In genomic region chr20:31862157-31862470, GRCh38 we compare ENCODE assay signal across 13 cellular contexts. TPM values are rescaled to one million over a fixed set of nuclear protein-coding genes. Genes with fewer than 3 reads are reported as not detected.
DNase-seq lines count a peak whose midpoint lies in the region; ATAC-seq and TF ChIP-seq lines count a peak whose summit lies in the region.
"Had no signal": no experiment of that assay in that cellular context is flagged by ENCODE, and none has a peak within 500 bp of the region (broad histone marks: within the 10 kb centered on the region; RNA-seq: fewer than 3 reads in every experiment).

No MANE protein-coding gene starts in this region.

- POLR2A ChIA-PET in naive thymus-derived CD8-positive, alpha-beta T cell (lab: Charles Lee): interaction anchor here (0.6 kb wide), 1 partner anchor 19 kb away, joined by 3 read pairs; no protein-coding TSS in a partner anchor

- no peak for TF ChIP-seq POLR2A in heart left ventricle (IDR thresholded peaks at IDR 0.05)

- peaks cover 24% of the 10 kb centered on the region for H3K4me1 Mint-ChIP-seq in brain
- peaks cover 5 to 16% (median 14%) of the 10 kb centered on the region in 4 donors for H3K4me1 Mint-ChIP-seq in naive thymus-derived CD8-positive, alpha-beta T cell

- H3K9ac ChIP-seq in BLaER1 treated with 17β-estradiol and CSF1 and Interleukin-3, amounts not matched to agents 10 nM and 100 nM: no peak overlapping the region

- H3K4me1 ChIP-seq in BLaER1 treated with 17β-estradiol and CSF1 and Interleukin-3, amounts not matched to agents 10 nM and 100 nM: peaks cover 10 to 70% (median 57%) of the 10 kb centered on the region in 10 experiments
- H3K4me1 ChIP-seq in heart left ventricle: peaks cover 4 to 22% (median 13%) of the 10 kb centered on the region in 12 donors

- H3K27me3 ChIP-seq in BLaER1 treated with 17β-estradiol and CSF1 and Interleukin-3, amounts not matched to agents 10 nM and 100 nM: peaks cover 0 to 24% (median 0%) of the 10 kb centered on the region in 11 experiments; a peak in 5 of 22 replicates
- H3K27me3 ChIP-seq in H7 (ENCODE audit: control insufficient read depth, insufficient read depth, low read length): peaks cover 7% of the 10 kb centered on the region
- H3K27me3 ChIP-seq in heart left ventricle: peaks cover 0 to 34% (median 2%) of the 10 kb centered on the region in 9 donors
- H3K27me3 ChIP-seq: thyroid gland had no signal

- no peaks in the 10 kb centered on the region for H3K9me3 ChIP-seq in BLaER1 treated with 17β-estradiol and CSF1 and Interleukin-3, amounts not matched to agents 10 nM and 100 nM (replicated peaks in 1 of 11)
- no peaks in the 10 kb centered on the region for H3K9me3 ChIP-seq in heart left ventricle
- H3K9me3 ChIP-seq: MG63, thyroid gland had no signal

- H3K4me3 ChIP-seq in BLaER1 treated with 17β-estradiol and CSF1 and Interleukin-3, amounts not matched to agents 10 nM and 100 nM: peak overlapping the region in 1 of 10 experiments; percentile 60; a peak in 2 of 20 replicates
- H3K4me3 ChIP-seq in H7 (ENCODE audit: insufficient read depth, low read depth, low read length): peak overlapping the region; percentile 80
- no peak overlapping the region for H3K4me3 ChIP-seq in heart left ventricle
- H3K4me3 ChIP-seq: MG63 had no signal

- TF ChIP-seq CTCF in brain (conservative IDR thresholded peaks at IDR 0.05) (no peak), heart left ventricle (IDR thresholded peaks at IDR 0.05) (no peak)

- peaks cover 0 to 6% (median 0%) of the 10 kb centered on the region in 11 experiments; a peak in 3 of 22 replicates for H4K20me1 ChIP-seq in BLaER1 treated with 17β-estradiol and CSF1 and Interleukin-3, amounts not matched to agents 10 nM and 100 nM

- H3K36me3 Mint-ChIP-seq in brain: no peaks in the 10 kb centered on the region
- no peaks in the 10 kb centered on the region for H3K36me3 Mint-ChIP-seq in naive thymus-derived CD8-positive, alpha-beta T cell

- peaks cover 5% of the 10 kb centered on the region for H3K27me3 Mint-ChIP-seq in brain
- peaks cover 0 to 17% (median 7%) of the 10 kb centered on the region in 5 donors for H3K27me3 Mint-ChIP-seq in naive thymus-derived CD8-positive, alpha-beta T cell

- intact Hi-C loops in heart left ventricle (cut with DNase I) (no loop called here), Right ventricle myocardium superior (cut with DNase I) (no loop called here)

- 78 to 93% (median 81%) methylated on average over 5 of the region's 5 CpGs for WGBS in heart left ventricle, 4 donors

- H3K27ac ChIP-seq in BLaER1 treated with 17β-estradiol and CSF1 and Interleukin-3, amounts not matched to agents 10 nM and 100 nM: no peak overlapping the region
- H3K27ac ChIP-seq in heart left ventricle: no peak overlapping the region
- H3K27ac ChIP-seq: cardiac muscle cell, thyroid gland had no signal

- peak overlapping the region; percentile 76 to 85 (median 83) for H3K4me3 Mint-ChIP-seq in brain
- H3K4me3 Mint-ChIP-seq in naive thymus-derived CD8-positive, alpha-beta T cell: peak overlapping the region in 9 of 10 donors; percentile 60 to 83 (median 70)

- H3K9me3 Mint-ChIP-seq in brain: no peaks in the 10 kb centered on the region
- no peaks in the 10 kb centered on the region for H3K9me3 Mint-ChIP-seq in naive thymus-derived CD8-positive, alpha-beta T cell

- no peaks in the 10 kb centered on the region for H3K36me3 ChIP-seq in BLaER1 treated with 17β-estradiol and CSF1 and Interleukin-3, amounts not matched to agents 10 nM and 100 nM
- H3K36me3 ChIP-seq in H7 (replicated peaks; ENCODE audit: control insufficient read depth, insufficient read depth, low read length): no peaks in the 10 kb centered on the region
- H3K36me3 ChIP-seq in heart left ventricle: no peaks in the 10 kb centered on the region
- H3K36me3 ChIP-seq: cardiac muscle cell, MG63, thyroid gland had no signal

- peak overlapping the region in 10 of 11 experiments; percentile 50 to 100 (median 100); a peak in 17 of 22 replicates for H3K4me2 ChIP-seq in BLaER1 treated with 17β-estradiol and CSF1 and Interleukin-3, amounts not matched to agents 10 nM and 100 nM

- H3K27ac Mint-ChIP-seq in brain: peak overlapping the region in 3 of 5 experiments; percentile 35 to 96 (median 90)
- H3K27ac Mint-ChIP-seq in naive thymus-derived CD8-positive, alpha-beta T cell: peak overlapping the region in 2 of 10 donors; percentile 17 to 49

- ATAC-seq in naive thymus-derived CD8-positive, alpha-beta T cell: no peak
- no peak for ATAC-seq in heart left ventricle
- no peak for ATAC-seq in Right ventricle myocardium superior (ENCODE audit: poor library complexity)

- no peak for DNase-seq in H7
- DNase-seq in naive thymus-derived CD8-positive, alpha-beta T cell: no peak
- no peak for DNase-seq in heart left ventricle
- DNase-seq in NCI-H146 treated with DMSO at 0.1 percent for 48 hours (lab: John Stamatoyannopoulos, UW; ENCODE audit: unreplicated experiment): no peak
- no peak for DNase-seq in Right ventricle myocardium superior
- DNase-seq in AG08395 (ENCODE audit: low spot score): no peak

RNA-seq across cellular contexts. Expression of gene DUSP15, which starts 8.2 kb away (rescaled TPM):
- total RNA-seq in H7 (2014; rRNA removed; shearing (Covaris generic)): 1.5 and 2.5 TPM in 2 replicates
- polyA plus RNA-seq in brain (ENCODE audit: insufficient read depth, low read depth, low replicate concordance) (7.0 TPM), heart left ventricle (1 to 10 TPM in 1 of 2 donors, under 1 TPM in 1; 0.68 to 5.4 TPM)
- total RNA-seq in naive thymus-derived CD8-positive, alpha-beta T cell: not detected
- polyA plus RNA-seq in naive thymus-derived CD8-positive, alpha-beta T cell: not detected
- total RNA-seq in heart left ventricle (1 to 10 TPM; 1.0 to 7.4 (median 3.0) TPM), Right ventricle myocardium superior (2.5 TPM)

RNA-seq across cellular contexts. Expression of gene TTLL9, which starts 8.3 kb away (rescaled TPM):
- total RNA-seq in H7 (2014; rRNA removed; shearing (Covaris generic)): 0.14 TPM in 1 of 2 replicates, not detected in the other
- polyA plus RNA-seq in brain (ENCODE audit: insufficient read depth, low read depth, low replicate concordance) (0.41 TPM), heart left ventricle (not detected)
- not detected for total RNA-seq in naive thymus-derived CD8-positive, alpha-beta T cell
- polyA plus RNA-seq in naive thymus-derived CD8-positive, alpha-beta T cell: not detected
- total RNA-seq in heart left ventricle (not detected), Right ventricle myocardium superior (not detected)
- total RNA-seq: left lobe of liver had no signal

RNA-seq across cellular contexts. Expression of gene FOXS1, which starts 16.7 kb away (rescaled TPM):
- 0.38 TPM in 1 of 2 replicates, not detected in the other for total RNA-seq in H7 (2014; rRNA removed; shearing (Covaris generic))
- polyA plus RNA-seq in brain (ENCODE audit: insufficient read depth, low read depth, low replicate concordance) (2.9 TPM), heart left ventricle (1 to 10 TPM; 2.5 to 4.9 TPM)
- total RNA-seq in naive thymus-derived CD8-positive, alpha-beta T cell: not detected
- polyA plus RNA-seq in naive thymus-derived CD8-positive, alpha-beta T cell: not detected
- total RNA-seq in heart left ventricle (1 to 10 TPM; 1.9 to 6.0 (median 3.7) TPM), Right ventricle myocardium superior (0.62 TPM)
- total RNA-seq: left lobe of liver had no signal

RNA-seq across cellular contexts. Expression of gene MYLK2, which starts 43.0 kb away (rescaled TPM):
- total RNA-seq in H7 (2014; rRNA removed; shearing (Covaris generic)): 0.21 TPM in 1 of 2 replicates, not detected in the other
- polyA plus RNA-seq in brain (ENCODE audit: insufficient read depth, low read depth, low replicate concordance): 1.5 TPM
- not detected for total RNA-seq in naive thymus-derived CD8-positive, alpha-beta T cell
- not detected for polyA plus RNA-seq in naive thymus-derived CD8-positive, alpha-beta T cell
- under 1 TPM in 8 of 9 donors, not detected in 1; 0.10 to 0.76 (median 0.17) TPM for total RNA-seq in heart left ventricle
- polyA plus RNA-seq in heart left ventricle: under 1 TPM; 0.15 to 0.23 TPM
- 0.19 TPM for total RNA-seq in Right ventricle myocardium superior
- total RNA-seq: left lobe of liver, renal cortical epithelial cell had no signal
- polyA plus RNA-seq: cardiac muscle cell had no signal
